ENCODE assay signal across 2 cellular contexts in genomic region chr14:36515105-36515593, GRCh38.
TF ChIP-seq lines count a peak whose summit lies in the region.

No MANE protein-coding gene starts in this region.

TF ChIP-seq in SK-N-SH, 30 proteins besides CTCF, POLR2A, EP300 and RAD21 (continued from another document):
- TF ChIP-seq PBX3 (IDR thresholded peaks at IDR 0.05) (no peak), MXI1 (IDR thresholded peaks at IDR 0.05; ENCODE audit: low read depth, low read length) (no peak), MAX (IDR thresholded peaks at IDR 0.05; ENCODE audit: low read depth) (no peak), FOXM1 (IDR thresholded peaks at IDR 0.05; ENCODE audit: low read depth) (no peak), YY1 (IDR thresholded peaks at IDR 0.05; ENCODE audit: low read depth) (no peak), TEAD4 (IDR thresholded peaks at IDR 0.05; ENCODE audit: borderline replicate concordance, insufficient read depth) (no peak), USF1 (IDR thresholded peaks at IDR 0.05; ENCODE audit: borderline replicate concordance, low read depth) (no peak), ELF1 (IDR thresholded peaks at IDR 0.05) (no peak), RFX5 (IDR thresholded peaks at IDR 0.05; ENCODE audit: low read length) (no peak)

TF ChIP-seq in SK-N-SH treated with all-trans-retinoic acid at 6 μM for 48 hours, 23 proteins besides CTCF, POLR2A, EP300 and RAD21 (continued from another document):
- TF ChIP-seq ARNTL (CRISPR knock-in tag; IDR thresholded peaks at IDR 0.05; ENCODE audit: borderline replicate concordance, low read depth): no peak
- TF ChIP-seq ZFP3 (CRISPR knock-in tag; IDR thresholded peaks at IDR 0.05): no peak
TF ChIP-seq in SK-N-SH treated with all-trans-retinoic acid at 6 μM for 48 hours: peak in this region for 0.
